ENCODE assay signal across 21 cellular contexts in the genomic region with DNA sequence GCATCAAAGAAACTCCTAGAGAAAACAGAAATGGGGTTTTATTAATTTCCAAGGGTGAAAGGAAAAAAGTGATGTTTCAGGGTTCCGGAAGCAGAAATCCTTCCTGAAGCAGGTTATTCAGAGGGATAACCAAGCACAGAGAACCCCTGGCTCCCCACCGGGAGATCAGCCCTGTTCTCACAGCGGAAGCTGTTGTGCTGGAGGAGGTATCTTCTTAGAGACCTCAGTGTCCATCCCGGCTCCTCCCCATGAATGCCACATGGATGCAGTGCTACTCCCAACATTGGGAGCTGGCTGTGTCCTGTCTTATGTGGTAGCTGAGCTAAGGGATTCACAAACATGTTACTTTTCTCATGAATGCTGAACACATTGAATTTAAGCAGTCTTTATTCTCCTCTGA.
DNase-seq lines count a peak whose midpoint lies in the region; ATAC-seq and TF ChIP-seq lines count a peak whose summit lies in the region.
"Had no signal": no experiment of that assay in that cellular context is flagged by ENCODE, and none has a peak within 500 bp of the region (broad histone marks: within the 10 kb centered on the region; RNA-seq: fewer than 3 reads in every experiment).

No MANE protein-coding gene starts in this region.

- H3K36me3 ChIP-seq in H7 (replicated peaks; ENCODE audit: control insufficient read depth, insufficient read depth, low read length) (no peaks in the 10 kb centered on the region; the same call in 1 of the 2 replicates), esophagus muscularis mucosa (no peaks in the 10 kb centered on the region), mesendoderm (ENCODE audit: control insufficient read depth, insufficient read depth, low read length) (no peaks in the 10 kb centered on the region)
- H3K36me3 ChIP-seq: BE2C had no signal

- H2BK15ac ChIP-seq in mesendoderm (replicated peaks; ENCODE audit: low read depth), result no peak overlapping the region

- no peak overlapping the region for H4K8ac ChIP-seq in mesendoderm (ENCODE audit: low read depth, low read length)

- no peak for TF ChIP-seq EP300 in esophagus muscularis mucosa (IDR thresholded peaks at IDR 0.05)

- no peaks in the 10 kb centered on the region for H3K79me2 ChIP-seq in mesendoderm (ENCODE audit: control insufficient read depth, insufficient read depth, low read length)

- no peak for ATAC-seq in GM19452 (IDR thresholded peaks at IDR 0.05; ENCODE audit: unreplicated experiment)
- ATAC-seq: A549, HCT116 had no signal

- H3K9ac ChIP-seq in mesendoderm (ENCODE audit: low read length), result no peak overlapping the region
- H3K9ac ChIP-seq: BLaER1 treated with 17β-estradiol and CSF1 and Interleukin-3, amounts not matched to agents 10 nM and 100 nM had no signal

- no peak overlapping the region for H4K5ac ChIP-seq in mesendoderm (ENCODE audit: low read length)

- no peak overlapping the region for H3K4ac ChIP-seq in mesendoderm (ENCODE audit: low read depth, low read length)

- no peak for TF ChIP-seq POLR2A in esophagus muscularis mucosa (IDR thresholded peaks at IDR 0.05; ENCODE audit: low read depth)

- TF ChIP-seq CTCF in esophagus muscularis mucosa (IDR thresholded peaks at IDR 0.05), result no peak

- H3K4me2 ChIP-seq in mesendoderm (ENCODE audit: low read length), result no peak overlapping the region
- H3K4me2 ChIP-seq: A549; BLaER1 treated with 17β-estradiol and CSF1 and Interleukin-3, amounts not matched to agents 10 nM and 100 nM had no signal

- no peak overlapping the region for H2BK120ac ChIP-seq in mesendoderm (ENCODE audit: low read depth, low read length)

- 38% methylated on average over 4 of the region's 4 CpGs for WGBS in esophagus muscularis mucosa
- no CpG with 5 or more reads among the region's 4 CpGs for WGBS in mesendoderm (ENCODE audit: extremely low coverage, insufficient coverage, low lambda C conversion rate)

- H3K23ac ChIP-seq in mesendoderm (ENCODE audit: low read length), result no peak overlapping the region

- H3K4me3 ChIP-seq in H7 (ENCODE audit: insufficient read depth, low read depth, low read length), result no peak overlapping the region
- H3K4me3 ChIP-seq in esophagus muscularis mucosa, result no peak overlapping the region
- H3K4me3 ChIP-seq in mesendoderm (ENCODE audit: low read length), result no peak overlapping the region
- H3K4me3 ChIP-seq: A549; BLaER1 treated with 17β-estradiol and CSF1 and Interleukin-3, amounts not matched to agents 10 nM and 100 nM had no signal

- H3K27me3 ChIP-seq in H7 (ENCODE audit: control insufficient read depth, insufficient read depth, low read length) (no peaks in the 10 kb centered on the region), esophagus muscularis mucosa (peaks cover 0 to 18% (median 0%) of the 10 kb centered on the region in 4 donors), mesendoderm (ENCODE audit: insufficient read depth, low read length, poor library complexity) (no peaks in the 10 kb centered on the region)
- H3K27me3 ChIP-seq: BE2C; BLaER1 treated with 17β-estradiol and CSF1 and Interleukin-3, amounts not matched to agents 10 nM and 100 nM had no signal

- H3K27ac ChIP-seq in esophagus muscularis mucosa (replicated peaks in 1 of 4), result no peak overlapping the region
- no peak overlapping the region for H3K27ac ChIP-seq in mesendoderm (ENCODE audit: low read depth, low read length)
- H3K27ac ChIP-seq: A549; BLaER1 treated with 17β-estradiol and CSF1 and Interleukin-3, amounts not matched to agents 10 nM and 100 nM had no signal

- H2BK5ac ChIP-seq in mesendoderm (ENCODE audit: low read length), result no peak overlapping the region

- intact Hi-C loops in esophagus muscularis mucosa (cut with DNase I), result no loop called here

- no peaks in the 10 kb centered on the region for H3K79me1 ChIP-seq in mesendoderm (ENCODE audit: low read length)

- no peak overlapping the region for H2AK5ac ChIP-seq in mesendoderm (ENCODE audit: low read length)

- peak; percentile 80 for DNase-seq in H7
- peak; percentile 90 for DNase-seq in esophagus muscularis mucosa (ENCODE audit: extremely low spot score)
- peak; percentile 6 for DNase-seq in mesendoderm
- DNase-seq in hepatic stellate cell (ENCODE audit: low spot score), result no peak
- no peak for DNase-seq in occipital lobe (lab: John Stamatoyannopoulos, UW)
- DNase-seq in stimulated activated CD4-positive, alpha-beta T cell treated with anti-CD3 and anti-CD28 coated beads, Interleukin-1b, Interleukin-23, amount 100 ng/mL, for 48 hours, result no peak
- DNase-seq: 8988T; ACHN; AML-193; BE2C; CD4-positive, alpha-beta T cell; CD8-positive, alpha-beta memory T cell; DMS 273 treated with DMSO at 0.1 percent for 48 hours; DMS79; EL; GF-D8; H9 had no signal

- no peaks in the 10 kb centered on the region for H3K9me3 ChIP-seq in esophagus muscularis mucosa
- H3K9me3 ChIP-seq: A549, BE2C had no signal

- H3K4me1 ChIP-seq in esophagus muscularis mucosa (no peaks in the 10 kb centered on the region), mesendoderm (ENCODE audit: control insufficient read depth, low read depth, low read length) (no peaks in the 10 kb centered on the region)
- H3K4me1 ChIP-seq: A549, BE2C had no signal

- H3K18ac ChIP-seq in mesendoderm (ENCODE audit: low read length), result no peak overlapping the region

- H3K56ac ChIP-seq in mesendoderm (ENCODE audit: low read length), result no peak overlapping the region

Comparison
In these comparisons a context has a peak if more than half of its experiments do, and no peak if none do; other contexts are left out.
1. DNase-seq: peak in H7 (single experiment), esophagus muscularis mucosa (single experiment) and mesendoderm (single experiment); none in hepatic stellate cell (single experiment), occipital lobe (single experiment) and stimulated activated CD4-positive, alpha-beta T cell treated with anti-CD3 and anti-CD28 coated beads, Interleukin-1b, Interleukin-23, amount 100 ng/mL, for 48 hours (single experiment).